1 cellular context compared by ENCODE assay signal in genomic region chr12:4320287-4320858, GRCh38.
A peak's percentile ranks its signal among the peaks of the same experiment; 100 is the strongest.
TF ChIP-seq lines count a peak whose summit lies in the region.

No MANE protein-coding gene starts in this region.

TF ChIP-seq in HepG2, 621 proteins besides CTCF, POLR2A, EP300 and RAD21:
- TF ChIP-seq MAF1 (CRISPR knock-in tag; IDR thresholded peaks at IDR 0.05; ENCODE audit: borderline replicate concordance) (peak; percentile 11; the same call in 1 of the 2 replicates), NFE2L1 (CRISPR knock-in tag; IDR thresholded peaks at IDR 0.05; ENCODE audit: borderline replicate concordance) (no peak), E2F1 (CRISPR knock-in tag; IDR thresholded peaks at IDR 0.05) (0 out of 2 replicates have a peak, but pooled peaks have one; percentile 0), XBP1 (CRISPR knock-in tag; IDR thresholded peaks at IDR 0.05) (no peak), YEATS2 (CRISPR knock-in tag; IDR thresholded peaks at IDR 0.05; ENCODE audit: borderline replicate concordance) (peak; percentile 59), NFAT5 (CRISPR knock-in tag; IDR thresholded peaks at IDR 0.05) (0 out of 2 replicates have a peak, but pooled peaks have one; percentile 13), CREM (IDR thresholded peaks at IDR 0.05) (peak; percentile 14; the same call in 1 of the 2 replicates), CREM (CRISPR knock-in tag; IDR thresholded peaks at IDR 0.05) (no peak), ZNF614 (CRISPR knock-in tag; IDR thresholded peaks at IDR 0.05; ENCODE audit: borderline replicate concordance) (0 out of 2 replicates have a peak, but pooled peaks have one; percentile 10)
- TF ChIP-seq, protein P1, sequence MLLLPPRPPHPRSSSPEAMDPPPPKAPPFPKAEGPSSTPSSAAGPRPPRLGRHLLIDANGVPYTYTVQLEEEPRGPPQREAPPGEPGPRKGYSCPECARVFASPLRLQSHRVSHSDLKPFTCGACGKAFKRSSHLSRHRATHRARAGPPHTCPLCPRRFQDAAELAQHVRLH (CRISPR knock-in tag; IDR thresholded peaks at IDR 0.05; ENCODE audit: borderline replicate concordance, low read depth) = no peak
